17 cellular contexts compared by ENCODE assay signal in the genomic region with DNA sequence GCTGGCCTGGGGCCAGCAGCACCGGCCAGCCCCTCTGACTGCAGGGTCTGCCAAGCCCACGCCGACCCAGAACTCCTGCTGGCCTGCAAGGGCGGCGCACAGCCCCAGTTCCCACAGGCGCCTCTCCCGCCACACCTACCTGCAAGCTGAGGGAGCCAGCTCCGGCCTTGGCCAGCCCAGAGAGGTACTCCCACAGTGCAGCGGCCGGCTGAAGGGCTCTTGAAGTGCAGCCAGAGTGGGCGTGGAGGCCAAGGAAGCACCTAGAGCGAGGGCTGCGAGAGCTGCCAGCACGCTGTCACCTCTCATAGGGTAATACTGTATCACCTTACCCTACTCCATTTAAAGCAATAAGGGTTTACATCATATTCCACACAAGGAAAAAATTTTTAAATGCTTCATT. TPM values are rescaled to one million over a fixed set of nuclear protein-coding genes. Genes with fewer than 3 reads are reported as not detected.
DNase-seq lines count a peak whose midpoint lies in the region; ATAC-seq and TF ChIP-seq lines count a peak whose summit lies in the region.
"Had no signal": no experiment of that assay in that cellular context is flagged by ENCODE, and none has a peak within 500 bp of the region (broad histone marks: within the 10 kb centered on the region; RNA-seq: fewer than 3 reads in every experiment).

No MANE protein-coding gene starts in this region.

- H3K9me3 ChIP-seq in OCI-LY1 (ENCODE audit: low read length) (no peaks in the 10 kb centered on the region), lower lobe of right lung (no peaks in the 10 kb centered on the region), psoas muscle (no peaks in the 10 kb centered on the region)
- H3K9me3 ChIP-seq: BLaER1 treated with 17β-estradiol and CSF1 and Interleukin-3, amounts not matched to agents 10 nM and 100 nM had no signal

- TF ChIP-seq CTCF in OCI-LY1 (IDR thresholded peaks at IDR 0.05; ENCODE audit: low read length) (no peak), lower lobe of right lung (IDR thresholded peaks at IDR 0.05) (no peak), psoas muscle (IDR thresholded peaks at IDR 0.05) (no peak)

- H3K27ac ChIP-seq in OCI-LY1 (ENCODE audit: low read depth, low read length, poor library complexity, severe bottlenecking): peak overlapping the region; percentile 47
- no peak overlapping the region for H3K27ac ChIP-seq in lower lobe of right lung
- no peak overlapping the region for H3K27ac ChIP-seq in psoas muscle
- H3K27ac ChIP-seq: BLaER1 treated with 17β-estradiol and CSF1 and Interleukin-3, amounts not matched to agents 10 nM and 100 nM had no signal

- H2AFZ ChIP-seq in OCI-LY1 (ENCODE audit: low read length): no peak overlapping the region
- H2AFZ ChIP-seq: GM23338 had no signal

- no peaks in the 10 kb centered on the region for H3K79me2 ChIP-seq in OCI-LY1 (ENCODE audit: insufficient read depth, low read length)

- peak; percentile 37 for DNase-seq in Right ventricle myocardium superior
- DNase-seq in Right ventricle myocardium inferior (ENCODE audit: missing footprints): no peak
- DNase-seq in lower lobe of right lung: peak; percentile 87
- DNase-seq in OCI-M2 (lab: John Stamatoyannopoulos, UW; ENCODE audit: unreplicated experiment): no peak
- DNase-seq in psoas muscle: no peak
- DNase-seq: ACHN; CD4-positive, CD25-positive, alpha-beta regulatory T cell; DMS 273 treated with DMSO at 0.1 percent for 48 hours; H7; IMR-90 had no signal

- H3F3A ChIP-seq in OCI-LY1 (ENCODE audit: insufficient read depth, low read length): no peaks in the 10 kb centered on the region

- H3K27me3 ChIP-seq in OCI-LY1 (ENCODE audit: insufficient read depth, low read length) (no peaks in the 10 kb centered on the region), lower lobe of right lung (ENCODE audit: low read depth) (no peaks in the 10 kb centered on the region), psoas muscle (ENCODE audit: insufficient read depth in 3 of 3, low read length in 2 of 3) (no peaks in the 10 kb centered on the region)
- H3K27me3 ChIP-seq: BLaER1 treated with 17β-estradiol and CSF1 and Interleukin-3, amounts not matched to agents 10 nM and 100 nM had no signal

- no peak overlapping the region; the same call in 1 of the 2 replicates for H3K4me2 ChIP-seq in OCI-LY1 (ENCODE audit: low read length)
- H3K4me2 ChIP-seq: BLaER1 treated with 17β-estradiol and CSF1 and Interleukin-3, amounts not matched to agents 10 nM and 100 nM; GM23338 had no signal

- no peak overlapping the region for H3K9ac ChIP-seq in OCI-LY1 (ENCODE audit: low read length)
- H3K9ac ChIP-seq: BLaER1 treated with 17β-estradiol and CSF1 and Interleukin-3, amounts not matched to agents 10 nM and 100 nM had no signal

- peaks cover 14% of the 10 kb centered on the region for H3K4me1 ChIP-seq in OCI-LY1 (ENCODE audit: insufficient read depth, low read length, severe bottlenecking)
- no peaks in the 10 kb centered on the region for H3K4me1 ChIP-seq in lower lobe of right lung
- no peaks in the 10 kb centered on the region for H3K4me1 ChIP-seq in psoas muscle
- H3K4me1 ChIP-seq: BLaER1 treated with 17β-estradiol and CSF1 and Interleukin-3, amounts not matched to agents 10 nM and 100 nM had no signal

- 80 to 84% methylated on average over 11 to 14 of the region's 14 CpGs; no CpG with 5 or more reads in 1 of the 3 donors for WGBS in psoas muscle, 3 donors

- ATAC-seq in Right ventricle myocardium superior (ENCODE audit: poor library complexity): no peak
- ATAC-seq in Right ventricle myocardium inferior: no peak
- ATAC-seq in lower lobe of right lung: peak in 1 of 2 donors; percentile 89
- no peak for ATAC-seq in psoas muscle
- no peak for ATAC-seq in HG03280 (IDR thresholded peaks at IDR 0.05; ENCODE audit: unreplicated experiment)
- ATAC-seq: GM23338 had no signal

- intact Hi-C loops in Right ventricle myocardium superior (cut with DNase I) (no loop called here), Right ventricle myocardium inferior (cut with DNase I) (no loop called here), lower lobe of right lung (cut with DNase I) (no loop called here), psoas muscle (cut with DNase I) (no loop called here)

- no peaks in the 10 kb centered on the region for H3K36me3 ChIP-seq in OCI-LY1 (ENCODE audit: insufficient read depth, low read length)
- H3K36me3 ChIP-seq in lower lobe of right lung: no peaks in the 10 kb centered on the region
- H3K36me3 ChIP-seq in psoas muscle (ENCODE audit: insufficient read depth in 1 of 2, low read depth in 1 of 2): no peaks in the 10 kb centered on the region
- H3K36me3 ChIP-seq: BLaER1 treated with 17β-estradiol and CSF1 and Interleukin-3, amounts not matched to agents 10 nM and 100 nM had no signal

- H4K20me1 ChIP-seq in OCI-LY1 (ENCODE audit: insufficient read depth, low read length): no peaks in the 10 kb centered on the region
- H4K20me1 ChIP-seq: BLaER1 treated with 17β-estradiol and CSF1 and Interleukin-3, amounts not matched to agents 10 nM and 100 nM had no signal

- H3K4me3 ChIP-seq in OCI-LY1 (ENCODE audit: low read depth, low read length, poor library complexity, severe bottlenecking) (no peak overlapping the region), lower lobe of right lung (no peak overlapping the region), psoas muscle (no peak overlapping the region)
- H3K4me3 ChIP-seq: BLaER1 treated with 17β-estradiol and CSF1 and Interleukin-3, amounts not matched to agents 10 nM and 100 nM; GM23338 had no signal

- H3K9me2 ChIP-seq in OCI-LY1 (ENCODE audit: low read depth, low read length): no peaks in the 10 kb centered on the region

RNA-seq across cellular contexts. Expression of a gene that starts 35.8 kb away (rescaled TPM):
- total RNA-seq in Right ventricle myocardium superior (not detected), Right ventricle myocardium inferior (not detected), lower lobe of right lung (not detected), psoas muscle (not detected)
- not detected for polyA plus RNA-seq in psoas muscle
- total RNA-seq: A172; CD4-positive, CD25-positive, alpha-beta regulatory T cell; Daoy; GM23338; H7; HT-29; IMR-90 had no signal
- polyA plus RNA-seq: CD4-positive, CD25-positive, alpha-beta regulatory T cell; GM23338; IMR-90 had no signal

Comparison
In these comparisons a context has a peak if more than half of its experiments do, and no peak if none do; other contexts are left out.
1. DNase-seq: peak in Right ventricle myocardium superior (single experiment) and lower lobe of right lung (single experiment); none in Right ventricle myocardium inferior (single experiment), OCI-M2 (single experiment) and psoas muscle (0 of 2).